ENCODE assay signal across 18 cellular contexts in genomic region chr12:32211066-32211768, GRCh38.
DNase-seq lines count a peak whose midpoint lies in the region; FAIRE-seq and TF ChIP-seq lines count a peak whose summit lies in the region.
"Had no signal": no experiment of that assay in that cellular context is flagged by ENCODE, and none has a peak within 500 bp of the region (broad histone marks: within the 10 kb centered on the region; RNA-seq: fewer than 3 reads in every experiment).

No MANE protein-coding gene starts in this region.

- H3K4me2 ChIP-seq in Karpas-422 (ENCODE audit: low read depth, low read length, poor library complexity, severe bottlenecking) = peak overlapping the region; percentile 6
- peak overlapping the region; percentile 23 for H3K4me2 ChIP-seq in neural cell (ENCODE audit: low read length)

- H4K20me1 ChIP-seq in Karpas-422 (ENCODE audit: insufficient read depth, low read depth, low read length) (no peaks in the 10 kb centered on the region), neural cell (ENCODE audit: insufficient read depth) (no peaks in the 10 kb centered on the region)

- no peak for DNase-seq in D721Med (ENCODE audit: insufficient read length, low spot score)
- no peak for DNase-seq in Karpas-422
- peak; percentile 56 for DNase-seq in cerebellum (ENCODE audit: low spot score)
- no peak for DNase-seq in RCC 7860 (ENCODE audit: low spot score)
- no peak for DNase-seq in HTR-8/SVneo (ENCODE audit: insufficient read length, low spot score)
- DNase-seq in stimulated activated CD4-positive, alpha-beta T cell treated with anti-CD3 and anti-CD28 coated beads, Interleukin-2, amount 100 ng/mL, for 48 hours = no peak
- DNase-seq: activated CD4-positive, alpha-beta T cell treated with anti-CD3 and anti-CD28 coated beads, Interleukin-2, amount 10 ng/mL, durations not matched to agents 24 days and 14 days; activated naive CD4-positive, alpha-beta T cell treated with anti-CD3 and anti-CD28 coated beads for 36 hours; kidney; NCI-H2171; RPMI8226 had no signal

- H3K79me2 ChIP-seq in Karpas-422 (ENCODE audit: low read length) (peaks cover 94% of the 10 kb centered on the region), neural cell (replicated peaks; ENCODE audit: insufficient read depth, low read length) (peaks cover 10% of the 10 kb centered on the region)

- FAIRE-seq in D721Med (lab: Jason Lieb, UNC) (peak; percentile 16), RCC 7860 (lab: Jason Lieb, UNC) (no peak), HTR-8/SVneo (lab: Jason Lieb, UNC) (no peak)
- FAIRE-seq: bronchial epithelial cell, kidney, urothelium cell line had no signal

- H2AFZ ChIP-seq in Karpas-422 (ENCODE audit: low read length) (no peak overlapping the region), neural cell (ENCODE audit: low read depth, low read length) (no peak overlapping the region)

- H3K4me3 ChIP-seq in Karpas-422 (ENCODE audit: low read length) (no peak overlapping the region), neural cell (ENCODE audit: low read length) (peak overlapping the region; percentile 4)
- H3K4me3 ChIP-seq: gastroesophageal sphincter, SK-N-MC had no signal

- H3K9me2 ChIP-seq in Karpas-422 (replicated peaks; ENCODE audit: insufficient read depth, low read length) (no peaks in the 10 kb centered on the region), neural cell (ENCODE audit: insufficient read depth, low read length) (no peaks in the 10 kb centered on the region)

- H3F3A ChIP-seq in neural cell (ENCODE audit: insufficient read depth, low read length, poor library complexity, severe bottlenecking) = no peaks in the 10 kb centered on the region

- TF ChIP-seq CTCF in D721Med (IDR thresholded peaks at IDR 0.05; ENCODE audit: insufficient read depth, missing control alignments) = no peak
- no peak for TF ChIP-seq CTCF in neural cell (IDR thresholded peaks at IDR 0.05; ENCODE audit: poor library complexity, severe bottlenecking)

- H3K9me3 ChIP-seq in Karpas-422 (ENCODE audit: low read length) (no peaks in the 10 kb centered on the region), neural cell (ENCODE audit: low read length) (no peaks in the 10 kb centered on the region)
- H3K9me3 ChIP-seq: gastroesophageal sphincter, neutrophil had no signal

- TF ChIP-seq EP300 in neural cell (conservative IDR thresholded peaks at IDR 0.05; ENCODE audit: poor library complexity, severe bottlenecking) = no peak

- H3K27me3 ChIP-seq in Karpas-422 (ENCODE audit: low read length) = no peaks in the 10 kb centered on the region
- H3K27me3 ChIP-seq in neural cell (ENCODE audit: insufficient read depth, low read depth, low read length) = no peaks in the 10 kb centered on the region
- H3K27me3 ChIP-seq: gastroesophageal sphincter, neutrophil had no signal

- H3K36me3 ChIP-seq in Karpas-422 (ENCODE audit: insufficient read depth, low read length) (peaks cover 4% of the 10 kb centered on the region; the same call in 1 of the 2 replicates), neural cell (ENCODE audit: insufficient read depth, low read length) (no peaks in the 10 kb centered on the region)
- H3K36me3 ChIP-seq: neutrophil had no signal

- H3K9ac ChIP-seq in Karpas-422 (ENCODE audit: low read length) (no peak overlapping the region), neural cell (ENCODE audit: low read length) (no peak overlapping the region)

- H3K27ac ChIP-seq in Karpas-422 (ENCODE audit: low read length) = peak overlapping the region; percentile 53
- H3K27ac ChIP-seq in neural cell (ENCODE audit: low read length) = peak overlapping the region; percentile 40
- H3K27ac ChIP-seq: C4-2B, gastroesophageal sphincter, neutrophil, SK-N-MC had no signal

- no peak for TF ChIP-seq RAD21 in neural cell (conservative IDR thresholded peaks at IDR 0.05)

- peaks cover 49% of the 10 kb centered on the region for H3K4me1 ChIP-seq in Karpas-422 (ENCODE audit: low read length)

TF ChIP-seq in neural cell, 6 proteins besides CTCF, POLR2A, EP300 and RAD21:
- TF ChIP-seq TAF1 (IDR thresholded peaks at IDR 0.05; ENCODE audit: low read depth) (no peak), POLR2AphosphoS5 (IDR thresholded peaks at IDR 0.05) (no peak), SMC3 (conservative IDR thresholded peaks at IDR 0.05; ENCODE audit: poor library complexity) (no peak), EZH2 (IDR thresholded peaks at IDR 0.05; ENCODE audit: borderline replicate concordance, insufficient read depth, low read length, poor library complexity, severe bottlenecking) (no peak), MXI1 (conservative IDR thresholded peaks at IDR 0.05; ENCODE audit: poor library complexity, severe bottlenecking) (no peak), REST (IDR thresholded peaks at IDR 0.05; ENCODE audit: borderline replicate concordance) (no peak)
